Comparison of ENCODE assay signal across 13 cellular contexts in genomic region chr11:103736323-103736722, GRCh38.
A peak's percentile ranks its signal among the peaks of the same experiment; 100 is the strongest.
DNase-seq lines count a peak whose midpoint lies in the region; ATAC-seq and TF ChIP-seq lines count a peak whose summit lies in the region.
"Had no signal": no experiment of that assay in that cellular context is flagged by ENCODE, and none has a peak within 500 bp of the region (broad histone marks: within the 10 kb centered on the region; RNA-seq: fewer than 3 reads in every experiment).

No MANE protein-coding gene starts in this region.

- H3K79me2 ChIP-seq in mesendoderm (ENCODE audit: control insufficient read depth, insufficient read depth, low read length): no peaks in the 10 kb centered on the region

- no peaks in the 10 kb centered on the region for H3K79me1 ChIP-seq in mesendoderm (ENCODE audit: low read length)

- H3K56ac ChIP-seq in mesendoderm (ENCODE audit: low read length): no peak overlapping the region

- intact Hi-C loops in natural killer cell (cut with micrococcal nuclease): no loop called here

- no peak overlapping the region for H3K4me2 ChIP-seq in mesendoderm (ENCODE audit: low read length)
- H3K4me2 ChIP-seq: A549 had no signal

- no peak for TF ChIP-seq POLR2A in GM18505 (IDR thresholded peaks at IDR 0.05; ENCODE audit: borderline replicate concordance, extremely low read depth, insufficient read depth, insufficient read length)

- H3K4ac ChIP-seq in mesendoderm (ENCODE audit: low read depth, low read length): no peak overlapping the region

- no peak overlapping the region for H4K5ac ChIP-seq in mesendoderm (ENCODE audit: low read length)

- H3K27me3 Mint-ChIP-seq in natural killer cell (ENCODE audit: low read depth in 2 of 2): no peaks in the 10 kb centered on the region
- H3K27me3 Mint-ChIP-seq in natural killer cell treated with Interleukin-12 subunit alpha and Interleukin-12 subunit beta and Interleukin-15 and Interleukin-18, amount 100 ng/mL, for 72 hours: no peaks in the 10 kb centered on the region

- peak overlapping the region; percentile 51 for H3K4me3 Mint-ChIP-seq in natural killer cell
- H3K4me3 Mint-ChIP-seq in natural killer cell treated with Interleukin-12 subunit alpha and Interleukin-12 subunit beta and Interleukin-15 and Interleukin-18, amount 100 ng/mL, for 72 hours: no peak overlapping the region
- H3K4me3 Mint-ChIP-seq: CD8-positive, alpha-beta T cell had no signal

- peak overlapping the region in 1 of 2 donors; percentile 40 for H3K27ac Mint-ChIP-seq in natural killer cell
- H3K27ac Mint-ChIP-seq in natural killer cell treated with Interleukin-12 subunit alpha and Interleukin-12 subunit beta and Interleukin-15 and Interleukin-18, amount 100 ng/mL, for 72 hours: no peak overlapping the region
- H3K27ac Mint-ChIP-seq: CD8-positive, alpha-beta T cell had no signal

- H3K18ac ChIP-seq in mesendoderm (ENCODE audit: low read length): no peak overlapping the region

- H2BK15ac ChIP-seq in mesendoderm (replicated peaks; ENCODE audit: low read depth): no peak overlapping the region

- no peaks in the 10 kb centered on the region for H3K36me3 ChIP-seq in mesendoderm (ENCODE audit: control insufficient read depth, insufficient read depth, low read length)
- H3K36me3 ChIP-seq: BE2C, HAP-1 had no signal

- H2AK5ac ChIP-seq in mesendoderm (ENCODE audit: low read length): no peak overlapping the region

- H3K4me3 ChIP-seq in mesendoderm (ENCODE audit: low read length): no peak overlapping the region
- H3K4me3 ChIP-seq: A549, HAP-1 had no signal

- H3K27me3 ChIP-seq in mesendoderm (ENCODE audit: insufficient read depth, low read length, poor library complexity): no peaks in the 10 kb centered on the region
- H3K27me3 ChIP-seq: BE2C had no signal

- no peaks in the 10 kb centered on the region for H3K36me3 Mint-ChIP-seq in natural killer cell
- H3K36me3 Mint-ChIP-seq in natural killer cell treated with Interleukin-12 subunit alpha and Interleukin-12 subunit beta and Interleukin-15 and Interleukin-18, amount 100 ng/mL, for 72 hours: no peaks in the 10 kb centered on the region
- H3K36me3 Mint-ChIP-seq: CD8-positive, alpha-beta T cell had no signal

- no peak overlapping the region for H3K9ac ChIP-seq in mesendoderm (ENCODE audit: low read length)

- peaks cover 0 to 2% of the 10 kb centered on the region in 2 donors for H3K9me3 Mint-ChIP-seq in natural killer cell
- H3K9me3 Mint-ChIP-seq in natural killer cell treated with Interleukin-12 subunit alpha and Interleukin-12 subunit beta and Interleukin-15 and Interleukin-18, amount 100 ng/mL, for 72 hours: no peaks in the 10 kb centered on the region
- H3K9me3 Mint-ChIP-seq: CD8-positive, alpha-beta T cell had no signal

- no peak overlapping the region for H3K23ac ChIP-seq in mesendoderm (ENCODE audit: low read length)

- no peak overlapping the region for H2BK5ac ChIP-seq in mesendoderm (ENCODE audit: low read length)

- WGBS in mesendoderm (ENCODE audit: extremely low coverage, insufficient coverage, low lambda C conversion rate): no CpG with 5 or more reads among the region's 2 CpGs

- no peak for TF ChIP-seq CTCF in natural killer cell (IDR thresholded peaks at IDR 0.05)

- DNase-seq in natural killer cell: no peak
- no peak for DNase-seq in natural killer cell treated with Interleukin-12 subunit alpha and Interleukin-12 subunit beta and Interleukin-15 and Interleukin-18, amount 100 ng/mL, for 72 hours (ENCODE audit: low spot score)
- DNase-seq in astrocyte of the hippocampus (ENCODE audit: low read depth, low spot score): peak; percentile 13
- DNase-seq in mesendoderm: peak; percentile 8
- no peak for DNase-seq in SKM-1 (lab: John Stamatoyannopoulos, UW; ENCODE audit: unreplicated experiment)
- DNase-seq: BE2C; CD8-positive, alpha-beta T cell; COR-L47 had no signal

- no peak overlapping the region for H4K8ac ChIP-seq in mesendoderm (ENCODE audit: low read depth, low read length)

- ATAC-seq in natural killer cell: peak in 2 of 3 donors; percentile 31 to 71
- no peak for ATAC-seq in natural killer cell treated with Interleukin-12 subunit alpha and Interleukin-12 subunit beta and Interleukin-15 and Interleukin-18, amount 100 ng/mL, for 72 hours
- no peak for ATAC-seq in GM18505 (IDR thresholded peaks at IDR 0.05; ENCODE audit: unreplicated experiment)
- ATAC-seq: A549; CD8-positive, alpha-beta T cell; HepG2 had no signal

- no peak overlapping the region for H2BK120ac ChIP-seq in mesendoderm (ENCODE audit: low read depth, low read length)

- H3K4me1 Mint-ChIP-seq in natural killer cell: peaks cover 31 to 46% of the 10 kb centered on the region in 2 donors
- H3K4me1 Mint-ChIP-seq in natural killer cell treated with Interleukin-12 subunit alpha and Interleukin-12 subunit beta and Interleukin-15 and Interleukin-18, amount 100 ng/mL, for 72 hours (ENCODE audit: low read depth in 2 of 2): peaks cover 0 to 26% of the 10 kb centered on the region in 2 donors

- peaks cover 5% of the 10 kb centered on the region for H3K4me1 ChIP-seq in mesendoderm (ENCODE audit: control insufficient read depth, low read depth, low read length)
- H3K4me1 ChIP-seq: A549, HAP-1 had no signal

- H3K27ac ChIP-seq in mesendoderm (ENCODE audit: low read depth, low read length): no peak overlapping the region
- H3K27ac ChIP-seq: A549, C4-2B had no signal

Comparison
In these comparisons a context has a peak if more than half of its experiments do, and no peak if none do; other contexts are left out.
1. ATAC-seq: peak in natural killer cell (2 of 3); none in natural killer cell treated with Interleukin-12 subunit alpha and Interleukin-12 subunit beta and Interleukin-15 and Interleukin-18, amount 100 ng/mL, for 72 hours (0 of 2) and GM18505 (single experiment).
2. DNase-seq: peak in astrocyte of the hippocampus (single experiment) and mesendoderm (single experiment); none in natural killer cell (single experiment), natural killer cell treated with Interleukin-12 subunit alpha and Interleukin-12 subunit beta and Interleukin-15 and Interleukin-18, amount 100 ng/mL, for 72 hours (single experiment) and SKM-1 (single experiment).